In the genomic region with DNA sequence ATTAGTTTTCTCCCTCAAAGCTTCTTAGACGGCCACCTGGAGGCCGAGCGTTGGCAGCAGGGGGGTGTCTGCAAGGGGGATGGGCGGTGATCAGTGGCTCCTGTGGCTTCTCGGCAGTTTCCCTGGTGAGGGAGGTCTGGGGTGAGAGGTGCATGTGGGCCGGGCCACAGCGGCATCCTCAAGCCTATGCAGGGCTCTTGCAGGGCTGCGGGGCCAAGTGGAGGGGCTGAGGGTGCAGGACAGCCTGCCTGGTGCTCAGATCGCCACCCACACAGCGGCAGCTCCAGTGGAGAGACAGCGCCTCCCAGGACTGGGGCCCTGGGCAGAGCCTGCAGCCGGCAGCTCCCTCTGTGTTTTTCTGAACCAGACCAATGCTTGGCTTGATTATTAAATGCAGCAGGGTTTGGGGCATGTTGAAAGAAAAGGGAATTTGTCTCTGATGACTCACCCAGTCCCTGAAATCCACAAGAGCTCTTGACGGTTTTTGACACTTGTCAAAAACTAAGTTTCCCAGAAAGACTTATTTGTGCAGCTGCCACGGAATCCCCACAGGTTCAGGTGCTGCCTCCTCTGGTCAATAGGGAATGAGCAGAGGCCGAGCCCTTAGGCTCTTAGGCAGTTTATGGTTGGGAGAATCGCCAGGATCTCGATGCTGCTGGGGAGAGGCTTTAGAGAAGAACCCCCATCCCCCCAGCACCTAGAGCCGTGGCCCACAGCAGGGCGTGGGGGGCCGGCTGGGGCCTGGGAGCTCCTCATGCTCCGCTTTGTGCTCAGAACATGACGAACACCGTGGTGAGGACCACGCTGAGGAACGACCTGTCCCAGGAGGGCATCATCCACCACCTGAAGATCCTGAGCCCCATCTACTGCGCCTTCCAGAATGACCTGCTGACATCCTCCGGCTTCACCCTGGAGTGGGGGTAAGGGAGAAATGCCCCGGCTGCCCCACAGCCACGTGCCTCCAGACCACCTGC, we compare ENCODE assay signal across 9 cellular contexts. TPM values are rescaled to one million over a fixed set of nuclear protein-coding genes. Genes with fewer than 3 reads are reported as not detected.
DNase-seq lines count a peak whose midpoint lies in the region; FAIRE-seq and TF ChIP-seq lines count a peak whose summit lies in the region.
"Had no signal": no experiment of that assay in that cellular context is flagged by ENCODE, and none has a peak within 500 bp of the region (broad histone marks: within the 10 kb centered on the region; RNA-seq: fewer than 3 reads in every experiment).

No MANE protein-coding gene starts in this region.

- DNase-seq in NCI-H1417 (lab: John Stamatoyannopoulos, UW) (peak in 2 of 3 experiments; percentile 49 to 79), NCI-H1417 treated with DMSO at 0.1 percent for 48 hours (lab: John Stamatoyannopoulos, UW) (no peak), NCI-H2107 treated with DMSO at 0.1 percent for 48 hours (lab: John Stamatoyannopoulos, UW; ENCODE audit: unreplicated experiment) (peak; percentile 74), H1 (ENCODE audit: low read depth in 1 of 2, low spot score in 2 of 2) (no peak), small intestine (peak; percentile 10), GM10266 (ENCODE audit: extremely low spot score) (no peak), NCI-H1694 (lab: John Stamatoyannopoulos, UW) (no peak)
- DNase-seq in activated effector memory CD4-positive, alpha-beta T cell treated with Interleukin-2 at 50 U/mL for 16 hours = no peak
- DNase-seq: T1000 had no signal

- no peak overlapping the region for H2BK20ac ChIP-seq in H1 (ENCODE audit: low read length)

- no peak overlapping the region for H3K4me2 ChIP-seq in H1 (ENCODE audit: insufficient read depth in 1 of 2, low read depth in 2 of 2, low read length in 2 of 2)

- H2AK5ac ChIP-seq in H1 (ENCODE audit: low read depth, low read length) = no peak overlapping the region

- WGBS in H1 (ENCODE audit: extremely low coverage in 1 of 2, insufficient coverage in 1 of 2, insufficient read length in 1 of 2, insufficient replicate concordance in 2 of 2, low coverage in 1 of 2, low lambda C conversion rate in 2 of 2, missing lambda C conversion rate in 1 of 2), 2 experiments = 91% methylated on average over 26 of the region's 29 CpGs; no CpG with 5 or more reads in 1 of the 2 experiments
- 66 to 75% (median 71%) methylated on average over 29 of the region's 29 CpGs for WGBS in small intestine, 3 donors

- H2BK120ac ChIP-seq in H1 (replicated peaks; ENCODE audit: low read depth, low read length) = no peak overlapping the region

- no peak overlapping the region for H3K14ac ChIP-seq in H1 (ENCODE audit: insufficient read length)

- no peak overlapping the region for H2BK15ac ChIP-seq in H1 (ENCODE audit: low read length)

- H3K4me3 ChIP-seq in H1 (ENCODE audit: extremely low read depth in 1 of 4, insufficient read depth in 2 of 4, low read depth in 3 of 4, low read length in 4 of 4) (no peak overlapping the region), small intestine (ENCODE audit: low read depth in 1 of 2, low read length in 2 of 2) (no peak overlapping the region)

- no peak overlapping the region for H3K4ac ChIP-seq in H1 (replicated peaks; ENCODE audit: insufficient read length, low read depth, low read length)

- H3K9me3 ChIP-seq in H1 (ENCODE audit: insufficient read depth in 2 of 2, low read depth in 1 of 2, low read length in 1 of 2) = no peaks in the 10 kb centered on the region
- H3K9me3 ChIP-seq in small intestine (ENCODE audit: control insufficient read depth, low read depth) = no peaks in the 10 kb centered on the region

- no peak for FAIRE-seq in H1 (lab: Jason Lieb, UNC)
- FAIRE-seq in small intestine (lab: Jason Lieb, UNC) = no peak

- H3K79me1 ChIP-seq in H1 (ENCODE audit: low read depth, low read length) = no peaks in the 10 kb centered on the region

- H4K91ac ChIP-seq in H1 (replicated peaks; ENCODE audit: insufficient read length, low read length) = no peak overlapping the region

- H3K36me3 ChIP-seq in H1 (ENCODE audit: control insufficient read depth in 2 of 4, insufficient read depth in 4 of 4, low read length in 3 of 4) (no peaks in the 10 kb centered on the region; a peak in 1 of 8 replicates), small intestine (ENCODE audit: control insufficient read depth in 2 of 2, insufficient read depth in 2 of 2, low read length in 2 of 2) (no peaks in the 10 kb centered on the region)

- TF ChIP-seq POLR2A in H1 (IDR thresholded peaks at IDR 0.05; ENCODE audit: control extremely low read depth in 1 of 2, low read depth in 2 of 2, low read length in 2 of 2) = no peak

- H3K23me2 ChIP-seq in H1 (ENCODE audit: low read depth, low read length) = peaks cover 3% of the 10 kb centered on the region; the same call in 1 of the 2 replicates

- H4K8ac ChIP-seq in H1 (ENCODE audit: extremely low read depth, insufficient read depth, low read length) = no peak overlapping the region

- H3K27ac ChIP-seq in H1 (ENCODE audit: low read depth, low read length) (no peak overlapping the region), small intestine (ENCODE audit: low read depth in 1 of 2, low read length in 1 of 2) (no peak overlapping the region)

- no peaks in the 10 kb centered on the region for H3K79me2 ChIP-seq in H1 (ENCODE audit: control insufficient read depth in 1 of 2, insufficient read depth in 2 of 2, low read length in 2 of 2)

- no peak for TF ChIP-seq EP300 in H1 (IDR thresholded peaks at IDR 0.05; ENCODE audit: borderline replicate concordance in 1 of 2, low read depth in 2 of 2, low read length in 2 of 2)

- H3K4me1 ChIP-seq in H1 (replicated peaks in 1 of 4; ENCODE audit: control insufficient read depth in 3 of 4, insufficient read depth in 4 of 4, low read length in 3 of 4) = peaks cover 0 to 6% (median 4%) of the 10 kb centered on the region in 4 experiments; a peak in 4 of 7 replicates
- no peaks in the 10 kb centered on the region for H3K4me1 ChIP-seq in small intestine (ENCODE audit: control insufficient read depth in 2 of 2, insufficient read depth in 1 of 2, low read depth in 1 of 2, low read length in 1 of 2)

- no peak overlapping the region for H2BK12ac ChIP-seq in H1 (ENCODE audit: low read depth, low read length)

- no peak overlapping the region for H3K18ac ChIP-seq in H1 (ENCODE audit: extremely low read depth, low read length)

- H3K23ac ChIP-seq in H1 (ENCODE audit: insufficient read length) = no peak overlapping the region

- peaks cover 0 to 6% of the 10 kb centered on the region in 2 experiments for H4K20me1 ChIP-seq in H1 (replicated peaks in 1 of 2; ENCODE audit: control insufficient read depth in 1 of 2, insufficient read depth in 2 of 2, low read length in 2 of 2)

- TF ChIP-seq RAD21 in H1 (IDR thresholded peaks at IDR 0.05 in 1 of 2, conservative IDR thresholded peaks at IDR 0.05 in 1 of 2; ENCODE audit: low read depth in 2 of 2, low read length in 2 of 2) = peak; percentile 12 to 32; a peak in 2 of 4 replicates

- H3K56ac ChIP-seq in H1 (replicated peaks; ENCODE audit: insufficient read length, low read depth, low read length) = no peak overlapping the region

- TF ChIP-seq CTCF in H1 (IDR thresholded peaks at IDR 0.05; ENCODE audit: control extremely low read depth in 1 of 3, insufficient read depth in 1 of 3, low read depth in 1 of 3, low read length in 3 of 3) (peak; percentile 35 to 54 (median 54)), GM10266 (IDR thresholded peaks at IDR 0.05; ENCODE audit: control insufficient read depth, insufficient read depth, low read depth, missing control alignments) (no peak)

- no peak overlapping the region for H3K9ac ChIP-seq in H1 (replicated peaks in 1 of 4; ENCODE audit: extremely low read depth in 1 of 4, low read depth in 3 of 4, low read length in 3 of 4)

- no peaks in the 10 kb centered on the region for H3K27me3 ChIP-seq in H1 (replicated peaks in 1 of 4; ENCODE audit: control insufficient read depth in 3 of 4, extremely low read depth in 1 of 4, insufficient read depth in 3 of 4, low read length in 3 of 4)
- peaks cover 0 to 2% of the 10 kb centered on the region in 2 donors for H3K27me3 ChIP-seq in small intestine (ENCODE audit: control insufficient read depth in 2 of 2, insufficient read depth in 2 of 2, low read length in 2 of 2)

- no peak overlapping the region for H2BK5ac ChIP-seq in H1 (ENCODE audit: low read depth, low read length)

- H4K5ac ChIP-seq in H1 (ENCODE audit: insufficient read length, low read depth, low read length) = no peak overlapping the region

- CTCF ChIA-PET in H1 (lab: Charles Lee; ENCODE audit: partially characterized antibody) = interaction anchor here (0.6 to 2.2 kb wide), 20 partner anchors 8 to 483 kb away, joined by 3 to 12 read pairs (median 4); no protein-coding TSS in a partner anchor

- POLR2A ChIA-PET in H1 (lab: Charles Lee; ENCODE audit: partially characterized antibody) = interaction anchor here (0.9 kb wide), 1 partner anchor 9 kb away, joined by 3 read pairs; no protein-coding TSS in a partner anchor

- no peak overlapping the region for H2AFZ ChIP-seq in H1 (ENCODE audit: low read length)

TF ChIP-seq in H1, 55 proteins besides CTCF, POLR2A, EP300 and RAD21:
- peak; percentile 22; the same call in 1 of the 2 replicates for TF ChIP-seq EGR1 (IDR thresholded peaks at IDR 0.05; ENCODE audit: borderline replicate concordance, low read depth, low read length)
- TF ChIP-seq CHD1 (IDR thresholded peaks at IDR 0.05; ENCODE audit: low read depth, low read length) = no peak
- 0 out of 2 replicates have a peak, but pooled peaks have one; percentile 12 for TF ChIP-seq JUND (IDR thresholded peaks at IDR 0.05; ENCODE audit: low read length)

RNA-seq across cellular contexts. Expression of a gene that starts 54.7 kb away (rescaled TPM):
- total RNA-seq in H1 (2021; fragmentation: NEBNext Ultra II Directional; extraction: Animal tissue kit (Norgen Biotek cat#: 25700)) = not detected in 2 replicates
- polyA plus RNA-seq in H1 (2011; rRNA removed) (0.02 TPM in 1 of 2 replicates, not detected in the other), small intestine (under 1 TPM in 2 of 3 donors, not detected in 1; 0.43 to 0.67 TPM)
- polyA plus RNA-seq in H1 (2011; cell fraction: cytosol; rRNA removed) = not detected
- not detected for polyA plus RNA-seq in H1 (2011; cell fraction: nucleus; rRNA removed)
- not detected in 4 replicates for polyA plus RNA-seq in H1 (2012, experiment 1 of 2)
- not detected for polyA plus RNA-seq in H1 (2012, experiment 2 of 2)
- polyA plus RNA-seq in H1 (2013, experiment 1 of 2) = not detected
- not detected for polyA plus RNA-seq in H1 (2013, experiment 2 of 2)
- polyA minus RNA-seq in H1 (2011; rRNA and poly(A)+ RNA removed) = not detected in 2 replicates
- polyA minus RNA-seq in H1 (2011; cell fraction: cytosol; rRNA and poly(A)+ RNA removed) = not detected
- not detected for polyA minus RNA-seq in H1 (2011; cell fraction: nucleus; rRNA and poly(A)+ RNA removed)

Comparison
In these comparisons a context has a peak if more than half of its experiments do, and no peak if none do; other contexts are left out.
1. DNase-seq: peak in NCI-H1417 (2 of 3), NCI-H2107 treated with DMSO at 0.1 percent for 48 hours (single experiment) and small intestine (single experiment); none in NCI-H1417 treated with DMSO at 0.1 percent for 48 hours (single experiment), H1 (0 of 2), activated effector memory CD4-positive, alpha-beta T cell treated with Interleukin-2 at 50 U/mL for 16 hours (single experiment), GM10266 (single experiment) and NCI-H1694 (single experiment).